ENCODE assay signal across 26 cellular contexts in genomic region chr2:33893801-33894200, GRCh38.
"Had no signal": no experiment of that assay in that cellular context is flagged by ENCODE, and none has a peak within 500 bp of the region (broad histone marks: within the 10 kb centered on the region; RNA-seq: fewer than 3 reads in every experiment).

No MANE protein-coding gene starts in this region.

- H3K27ac ChIP-seq: lower lobe of right lung, pancreas, prostate gland, right lobe of liver, thyroid gland, transverse colon, upper lobe of left lung, vagina had no signal

- ATAC-seq: lower lobe of right lung; naive thymus-derived CD8-positive, alpha-beta T cell; pancreas; right lobe of liver; stimulated activated memory B cell treated with anti-CD40 and anti-IgM and Interleukin-4, amounts not matched to agents 10 μg/mL and 1 μg/mL and 100 μg/mL, for 72 hours; stimulated activated naive CD8-positive, alpha-beta T cell treated with anti-CD3 and anti-CD28 coated beads, Interleukin-15, amount 100 ng/mL, for 72 hours had no signal

- H3K27me3 ChIP-seq: pancreas, right lobe of liver, thyroid gland, transverse colon, upper lobe of left lung, vagina had no signal

- H3K4me1 ChIP-seq: lower lobe of right lung, pancreas, prostate gland, right lobe of liver, thyroid gland, transverse colon, vagina had no signal

- DNase-seq: hypothalamus; immature natural killer cell; kidney; lower lobe of right lung; mammary epithelial cell; mesenchymal stem cell; naive thymus-derived CD8-positive, alpha-beta T cell; nucleus accumbens; pancreas; posterior cingulate gyrus; retina; right lobe of liver; stimulated activated CD4-positive, alpha-beta T cell treated with anti-CD3 and anti-CD28 coated beads, Interleukin-1b, Interleukin-23, amount 100 ng/mL, for 48 hours; stimulated activated CD4-positive, alpha-beta T cell treated with anti-CD3 and anti-CD28 coated beads, Interleukin-2, amount 100 ng/mL, for 48 hours; stimulated activated CD4-positive, alpha-beta T cell treated with anti-CD3 and anti-CD28 coated beads, Interleukin-4, amount 100 ng/mL, for 4 hours; stimulated activated CD8-positive, alpha-beta memory T cell treated with anti-CD3 and anti-CD28 coated beads, Interleukin-4, amount 100 ng/mL, for 48 hours; stimulated activated naive CD4-positive, alpha-beta T cell treated with Interleukin-2 at 50 U/mL for 16 hours; stimulated activated naive CD8-positive, alpha-beta T cell treated with anti-CD3 and anti-CD28 coated beads, Interleukin-15, amount 100 ng/mL, for 72 hours; substantia nigra; thyroid gland; transverse colon; upper lobe of left lung had no signal

- H3K36me3 ChIP-seq: lower lobe of right lung, pancreas, prostate gland, right lobe of liver, thyroid gland, transverse colon, upper lobe of left lung, vagina had no signal

- H3K9me3 ChIP-seq: lower lobe of right lung, pancreas, prostate gland, right lobe of liver, thyroid gland, transverse colon, upper lobe of left lung, vagina had no signal

- H3K4me3 ChIP-seq: lower lobe of right lung, pancreas, prostate gland, right lobe of liver, smooth muscle cell, thyroid gland, transverse colon, upper lobe of left lung, vagina had no signal
